14 cellular contexts compared by ENCODE assay signal in genomic region chr7:98870807-98871491, GRCh38. TPM values are rescaled to one million over a fixed set of nuclear protein-coding genes. Genes with fewer than 3 reads are reported as not detected.
A peak's percentile ranks its signal among the peaks of the same experiment; 100 is the strongest.
DNase-seq lines count a peak whose midpoint lies in the region; ATAC-seq and TF ChIP-seq lines count a peak whose summit lies in the region.
"Had no signal": no experiment of that assay in that cellular context is flagged by ENCODE, and none has a peak within 500 bp of the region (broad histone marks: within the 10 kb centered on the region; RNA-seq: fewer than 3 reads in every experiment).

No MANE protein-coding gene starts in this region.

- peak overlapping the region; percentile 77 for H3K4me3 Mint-ChIP-seq in T-helper 2 cell treated with Interferon-gamma antibody and Interleukin-4, amounts not matched to agents 5 μg/mL and 100 μg/mL, for 36 hours
- peak overlapping the region; percentile 74 to 80 for H3K4me3 Mint-ChIP-seq in effector memory CD8-positive, alpha-beta T cell

- peaks cover 3% of the 10 kb centered on the region for H3K4me1 Mint-ChIP-seq in T-helper 2 cell treated with Interferon-gamma antibody and Interleukin-4, amounts not matched to agents 5 μg/mL and 100 μg/mL, for 36 hours (ENCODE audit: low read depth)
- peaks cover 0 to 9% of the 10 kb centered on the region in 2 donors for H3K4me1 Mint-ChIP-seq in effector memory CD8-positive, alpha-beta T cell (ENCODE audit: low read depth in 2 of 2)

- in situ Hi-C loops in Panc1 (cut with HindIII; ENCODE audit: low pct_unique_long_range_greater_than_20kb, low sequenced_read_pairs), result no loop called here

- H3K9me3 Mint-ChIP-seq in T-helper 2 cell treated with Interferon-gamma antibody and Interleukin-4, amounts not matched to agents 5 μg/mL and 100 μg/mL, for 36 hours, result no peaks in the 10 kb centered on the region
- no peaks in the 10 kb centered on the region for H3K9me3 Mint-ChIP-seq in effector memory CD8-positive, alpha-beta T cell

- H3K27ac Mint-ChIP-seq in T-helper 2 cell treated with Interferon-gamma antibody and Interleukin-4, amounts not matched to agents 5 μg/mL and 100 μg/mL, for 36 hours, result no peak overlapping the region
- peak overlapping the region in 1 of 2 donors; percentile 39 for H3K27ac Mint-ChIP-seq in effector memory CD8-positive, alpha-beta T cell

- H3K36me3 ChIP-seq in Panc1 (ENCODE audit: control insufficient read depth, insufficient read depth, low read length), result no peaks in the 10 kb centered on the region
- H3K36me3 ChIP-seq in sigmoid colon, result no peaks in the 10 kb centered on the region

- H3K4me3 ChIP-seq in Panc1 (ENCODE audit: low read depth in 2 of 2, low read length in 2 of 2) (no peak overlapping the region), sigmoid colon (no peak overlapping the region)

- TF ChIP-seq CTCF in Panc1 (IDR thresholded peaks at IDR 0.05) (no peak), sigmoid colon (IDR thresholded peaks at IDR 0.05) (no peak), GM10266 (IDR thresholded peaks at IDR 0.05; ENCODE audit: control insufficient read depth, insufficient read depth, low read depth, missing control alignments) (no peak)

- DNase-seq in T-helper 2 cell treated with Interferon-gamma antibody and Interleukin-4, amounts not matched to agents 5 μg/mL and 100 μg/mL, for 36 hours (ENCODE audit: low spot score), result no peak
- no peak for DNase-seq in T-helper 2 cell
- no peak for DNase-seq in Panc1 (ENCODE audit: low read depth, low spot score)
- no peak for DNase-seq in effector memory CD8-positive, alpha-beta T cell
- peak; percentile 50 for DNase-seq in sigmoid colon
- DNase-seq in GM10266 (ENCODE audit: extremely low spot score), result no peak
- DNase-seq in NCI-H748 treated with DMSO at 0.1 percent for 48 hours (lab: John Stamatoyannopoulos, UW), result no peak
- DNase-seq: NCI-H1048, NCI-H524 treated with DMSO at 0.1 percent for 48 hours, small intestine had no signal

- H3K27me3 Mint-ChIP-seq in T-helper 2 cell treated with Interferon-gamma antibody and Interleukin-4, amounts not matched to agents 5 μg/mL and 100 μg/mL, for 36 hours (ENCODE audit: low read depth), result peaks cover 30% of the 10 kb centered on the region
- peaks cover 20 to 30% of the 10 kb centered on the region in 2 donors for H3K27me3 Mint-ChIP-seq in effector memory CD8-positive, alpha-beta T cell

- CTCF ChIA-PET in Panc1 (lab: Charles Lee), result interaction anchor here (1.0 kb wide), 1 partner anchor 24 kb away, joined by 3 read pairs; no protein-coding TSS in a partner anchor

- intact Hi-C loops in Panc1 (cut with micrococcal nuclease; ENCODE audit: unreplicated experiment), result no loop called here
- intact Hi-C loops in sigmoid colon (cut with DNase I), result no loop called here

- H3K27ac ChIP-seq in Panc1 (ENCODE audit: low read length), result no peak overlapping the region
- no peak overlapping the region for H3K27ac ChIP-seq in sigmoid colon
- H3K27ac ChIP-seq: HL-60 had no signal

- ATAC-seq in Panc1, result peak; percentile 15; the same call in 1 of the 2 replicates
- ATAC-seq in effector memory CD8-positive, alpha-beta T cell (replicated peaks), result no peak
- no peak for ATAC-seq in GM19455 (IDR thresholded peaks at IDR 0.05; ENCODE audit: unreplicated experiment)

- H3K36me3 Mint-ChIP-seq in T-helper 2 cell treated with Interferon-gamma antibody and Interleukin-4, amounts not matched to agents 5 μg/mL and 100 μg/mL, for 36 hours (ENCODE audit: low read depth), result no peaks in the 10 kb centered on the region
- no peaks in the 10 kb centered on the region for H3K36me3 Mint-ChIP-seq in effector memory CD8-positive, alpha-beta T cell (ENCODE audit: insufficient read depth)

- TF ChIP-seq POLR2A in sigmoid colon (IDR thresholded peaks at IDR 0.05), result no peak

- no peaks in the 10 kb centered on the region for H3K9me3 ChIP-seq in Panc1 (ENCODE audit: control insufficient read depth, insufficient read depth, low read depth, low read length)
- H3K9me3 ChIP-seq in sigmoid colon, result no peaks in the 10 kb centered on the region

- WGBS in sigmoid colon, 2 donors, result 72 to 81% methylated on average over 17 of the region's 17 CpGs

- H3K27me3 ChIP-seq in Panc1 (ENCODE audit: control insufficient read depth, insufficient read depth, low read length) (peaks cover 7% of the 10 kb centered on the region), sigmoid colon (peaks cover 0 to 52% (median 39%) of the 10 kb centered on the region in 3 donors)

- no TSS peak for BruUV-seq in Panc1 (replicated peaks; lab: Mats Ljungman, UMichigan)

- no peaks in the 10 kb centered on the region for H3K4me1 ChIP-seq in Panc1 (ENCODE audit: control insufficient read depth, insufficient read depth, low read length)
- H3K4me1 ChIP-seq in sigmoid colon, result peaks cover 0 to 22% (median 15%) of the 10 kb centered on the region in 4 donors

- TF ChIP-seq EP300 in sigmoid colon (IDR thresholded peaks at IDR 0.05), result no peak

- POLR2A ChIA-PET in Panc1 (lab: Charles Lee), result no interaction called here

RNA-seq across cellular contexts. Expression of gene TMEM130, which starts 1.1 kb away (rescaled TPM):
- total RNA-seq in Panc1 (2021; ENCODE audit: unreplicated experiment) (0.41 TPM), sigmoid colon (1 to 10 TPM; 2.1 to 3.3 (median 3.1) TPM)
- 0.30 TPM for polyA plus RNA-seq in Panc1 (2012; ENCODE audit: insufficient read length)
- 1 to 10 TPM in 1 of 3 donors, not detected in 2; 2.2 TPM for polyA plus RNA-seq in sigmoid colon
- total RNA-seq: dermis microvascular lymphatic vessel endothelial cell; T-helper 2 cell treated with Interferon-gamma antibody and Interleukin-4, amounts not matched to agents 100 ng/mL and 5 ng/mL, for 36 hours had no signal

RNA-seq across cellular contexts. Expression of gene TRRAP, which starts 7.4 kb away (rescaled TPM):
- total RNA-seq in Panc1 (2021; ENCODE audit: unreplicated experiment) (44.9 TPM), sigmoid colon (10 to 100 TPM; 18.9 to 35.5 (median 24.0) TPM)
- polyA plus RNA-seq in Panc1 (2012; ENCODE audit: insufficient read length), result 35.6 TPM
- polyA plus RNA-seq in sigmoid colon, result 10 to 100 TPM in 1 of 3 donors, 1 to 10 TPM in 2; 2.4 to 17.8 (median 3.9) TPM
